15 cellular contexts compared by ENCODE assay signal in the genomic region with DNA sequence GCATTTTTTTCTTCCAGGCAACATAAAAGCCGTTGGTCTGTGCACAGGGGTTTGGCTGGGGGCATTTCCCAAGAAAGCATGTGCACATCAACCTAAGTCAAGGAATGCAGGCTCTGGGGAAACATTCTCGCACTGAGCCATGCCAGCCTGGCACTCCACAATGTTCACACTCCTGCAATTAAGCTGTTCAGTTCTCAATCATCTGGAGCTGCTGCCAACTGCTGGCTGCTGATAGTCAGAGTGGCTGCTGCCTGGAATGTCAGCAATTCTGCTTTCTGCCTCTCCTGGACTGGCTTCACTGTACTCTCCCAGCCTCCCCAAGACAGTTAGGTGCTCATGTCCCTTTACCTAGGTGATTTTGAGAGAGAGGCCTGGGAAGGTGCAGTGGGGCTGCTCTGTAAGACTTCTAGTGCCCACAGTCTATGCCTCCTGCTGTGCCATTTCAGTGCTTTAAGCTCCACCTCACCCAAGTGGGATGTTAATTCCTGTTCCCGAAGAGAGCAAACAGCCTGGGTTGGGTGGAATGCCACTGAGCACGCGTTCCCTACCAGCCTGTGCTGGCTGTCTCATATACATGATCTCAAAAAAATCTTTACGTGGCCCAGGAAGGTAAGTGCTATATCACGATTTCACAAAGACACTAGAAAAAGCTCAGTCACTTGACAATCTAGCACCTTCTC.
A peak's percentile ranks its signal among the peaks of the same experiment; 100 is the strongest.
DNase-seq lines count a peak whose midpoint lies in the region; ATAC-seq and TF ChIP-seq lines count a peak whose summit lies in the region.
"Had no signal": no experiment of that assay in that cellular context is flagged by ENCODE, and none has a peak within 500 bp of the region (broad histone marks: within the 10 kb centered on the region; RNA-seq: fewer than 3 reads in every experiment).

No MANE protein-coding gene starts in this region.

- H3K4me2 ChIP-seq in OCI-LY7 (ENCODE audit: low read length), result no peak overlapping the region
- H3K4me2 ChIP-seq: hepatocyte had no signal

- POLR2A ChIA-PET in OCI-LY7 (lab: Charles Lee), result no interaction called here

- H3K9me3 ChIP-seq in OCI-LY7 (ENCODE audit: low read length), result no peaks in the 10 kb centered on the region

- H3K4me1 ChIP-seq in OCI-LY7 (ENCODE audit: insufficient read depth, low read length, poor library complexity, severe bottlenecking), result no peaks in the 10 kb centered on the region

- intact Hi-C loops in OCI-LY7 (cut with micrococcal nuclease; ENCODE audit: unreplicated experiment), result no loop called here

- no peaks in the 10 kb centered on the region for H3K36me3 ChIP-seq in OCI-LY7 (ENCODE audit: insufficient read depth, low read length)

- H2AFZ ChIP-seq in OCI-LY7 (ENCODE audit: low read length), result no peak overlapping the region
- H2AFZ ChIP-seq: hepatocyte had no signal

- TF ChIP-seq CTCF in AG10803 (conservative IDR thresholded peaks at IDR 0.05; ENCODE audit: low read length) (no peak), OCI-LY7 (conservative IDR thresholded peaks at IDR 0.05; ENCODE audit: low read length) (no peak)

- H3K4me3 ChIP-seq in AG10803 (ENCODE audit: low read length), result no peak overlapping the region
- no peak overlapping the region for H3K4me3 ChIP-seq in OCI-LY7 (ENCODE audit: low read depth, low read length, poor library complexity, severe bottlenecking)
- H3K4me3 ChIP-seq: hepatocyte, skin epidermis had no signal

- no TSS peak for BruUV-seq in OCI-LY7 (replicated peaks; lab: Mats Ljungman, UMichigan)

- no peaks in the 10 kb centered on the region for H3K79me2 ChIP-seq in OCI-LY7 (ENCODE audit: insufficient read depth, low read depth, low read length)
- H3K79me2 ChIP-seq: hepatocyte had no signal

- no peaks in the 10 kb centered on the region for H3K9me2 ChIP-seq in OCI-LY7 (ENCODE audit: insufficient read depth, low read length)

- DNase-seq in AG10803 (ENCODE audit: low read depth), result peak; percentile 50
- peak; percentile 62 for DNase-seq in inferior parietal cortex (ENCODE audit: extremely low spot score)
- DNase-seq in pons (ENCODE audit: low spot score), result peak; percentile 78
- DNase-seq in OCI-LY7 (ENCODE audit: low spot score), result no peak
- no peak for DNase-seq in T1000 (lab: John Stamatoyannopoulos, UW)
- DNase-seq: activated CD4-positive, alpha-beta memory T cell treated with anti-CD3 and anti-CD28 coated beads, Interleukin-2, amount 10 ng/mL, durations not matched to agents 7 days and 5 days; IMR-90; NCI-H1436; NCI-H526 treated with DMSO at 0.1 percent for 48 hours had no signal

- H3K27ac ChIP-seq in angular gyrus (ENCODE audit: low read depth, low read length) (peak overlapping the region; percentile 46), OCI-LY7 (ENCODE audit: low read depth, low read length, poor library complexity, severe bottlenecking) (no peak overlapping the region)
- H3K27ac ChIP-seq: hepatocyte, RWPE1, skin epidermis had no signal

- ATAC-seq in HG03520 (IDR thresholded peaks at IDR 0.05; ENCODE audit: unreplicated experiment) (no peak), GM21515 (IDR thresholded peaks at IDR 0.05; ENCODE audit: unreplicated experiment) (no peak)

- CTCF ChIA-PET in OCI-LY7 (lab: Charles Lee; ENCODE audit: unreplicated experiment), result no interaction called here

- no peaks in the 10 kb centered on the region for H4K20me1 ChIP-seq in OCI-LY7 (ENCODE audit: insufficient read depth, low read length)

Comparison
In these comparisons a context has a peak if more than half of its experiments do, and no peak if none do; other contexts are left out.
1. DNase-seq: peak in AG10803 (single experiment), inferior parietal cortex (single experiment) and pons (single experiment); none in OCI-LY7 (single experiment) and T1000 (single experiment).